11 cellular contexts compared by ENCODE assay signal in genomic region chr10:119246862-119247549, GRCh38. TPM values are rescaled to one million over a fixed set of nuclear protein-coding genes. Genes with fewer than 3 reads are reported as not detected.
DNase-seq lines count a peak whose midpoint lies in the region; ATAC-seq and TF ChIP-seq lines count a peak whose summit lies in the region.
"Had no signal": no experiment of that assay in that cellular context is flagged by ENCODE, and none has a peak within 500 bp of the region (broad histone marks: within the 10 kb centered on the region; RNA-seq: fewer than 3 reads in every experiment).

No MANE protein-coding gene starts in this region.

- H3K27ac ChIP-seq in stomach (peak overlapping the region; percentile 32 to 86 (median 81)), Karpas-422 (ENCODE audit: low read length) (no peak overlapping the region)
- H3K27ac ChIP-seq: HL-60 had no signal

- no peak overlapping the region for H2AFZ ChIP-seq in Karpas-422 (ENCODE audit: low read length)

- no peaks in the 10 kb centered on the region for H4K20me1 ChIP-seq in Karpas-422 (ENCODE audit: insufficient read depth, low read depth, low read length)

- no peaks in the 10 kb centered on the region for H3K9me2 ChIP-seq in Karpas-422 (replicated peaks; ENCODE audit: insufficient read depth, low read length)

- no peaks in the 10 kb centered on the region for H3K9me3 ChIP-seq in stomach
- no peaks in the 10 kb centered on the region for H3K9me3 ChIP-seq in Karpas-422 (ENCODE audit: low read length)

- H3K27me3 ChIP-seq in stomach (no peaks in the 10 kb centered on the region), Karpas-422 (ENCODE audit: low read length) (no peaks in the 10 kb centered on the region)

- TF ChIP-seq CTCF in HFF-Myc (IDR thresholded peaks at IDR 0.05; ENCODE audit: low read depth, low read length, missing control alignments) (no peak), cardiac fibroblast (IDR thresholded peaks at IDR 0.05; ENCODE audit: low read depth, low read length) (no peak), stomach (IDR thresholded peaks at IDR 0.05) (no peak)

- 45 to 69% (median 64%) methylated on average over 16 of the region's 16 CpGs for WGBS in stomach, 5 donors

- H3K4me3 ChIP-seq in HFF-Myc (replicated peaks; ENCODE audit: low read depth, low read length) (no peak overlapping the region), cardiac fibroblast (replicated peaks in 1 of 2; ENCODE audit: low read depth in 2 of 2, low read length in 2 of 2) (no peak overlapping the region), stomach (no peak overlapping the region), Karpas-422 (ENCODE audit: low read length) (no peak overlapping the region)

- no peak for TF ChIP-seq POLR2A in stomach (IDR thresholded peaks at IDR 0.05)

- no peak for ATAC-seq in HG03045 (IDR thresholded peaks at IDR 0.05; ENCODE audit: unreplicated experiment)

- DNase-seq in HFF-Myc (ENCODE audit: extremely low read depth, low read depth) (peak; percentile 79), cardiac fibroblast (ENCODE audit: low read depth in 2 of 2) (peak; percentile 89 to 97), kidney tubule cell (ENCODE audit: low spot score) (peak; percentile 35), stomach (no peak), Karpas-422 (no peak), NOMO-1 treated with dmso at 0.1 percent for 144 hours (lab: John Stamatoyannopoulos, UW; ENCODE audit: unreplicated experiment) (no peak)
- no peak for DNase-seq in effector CD4-positive, alpha-beta T cell
- DNase-seq: islet precursor cell, NCI-H345 had no signal

- no peak overlapping the region for H3K4me2 ChIP-seq in Karpas-422 (ENCODE audit: low read depth, low read length, poor library complexity, severe bottlenecking)

- intact Hi-C loops in stomach (cut with DNase I; ENCODE audit: low total_unique reads) = no loop called here

- no peaks in the 10 kb centered on the region for H3K79me2 ChIP-seq in Karpas-422 (ENCODE audit: low read length)

- no peak overlapping the region for H3K9ac ChIP-seq in Karpas-422 (ENCODE audit: low read length)

- no peak for TF ChIP-seq EP300 in stomach (IDR thresholded peaks at IDR 0.05)

- H3K4me1 ChIP-seq in stomach = peaks cover 19 to 54% (median 38%) of the 10 kb centered on the region in 4 donors
- no peaks in the 10 kb centered on the region for H3K4me1 ChIP-seq in Karpas-422 (ENCODE audit: low read length)

- H3K36me3 ChIP-seq in stomach (no peaks in the 10 kb centered on the region), Karpas-422 (ENCODE audit: insufficient read depth, low read length) (no peaks in the 10 kb centered on the region)

RNA-seq across cellular contexts. Expression of gene GRK5, which starts 39.6 kb away (rescaled TPM):
- 10 to 100 TPM; 18.1 to 56.2 (median 31.9) TPM for total RNA-seq in stomach
- polyA plus RNA-seq in stomach = 10 to 100 TPM; 10.9 to 95.9 (median 61.0) TPM
- total RNA-seq in Karpas-422 (2014; rRNA removed; shearing (Covaris generic); ENCODE audit: low replicate concordance) = 4.5 and 5.0 TPM in 2 replicates

Comparison
In these comparisons a context has a peak if more than half of its experiments do, and no peak if none do; other contexts are left out.
1. DNase-seq: peak in HFF-Myc (single experiment), cardiac fibroblast (2 of 2) and kidney tubule cell (single experiment); none in stomach (single experiment), Karpas-422 (single experiment), effector CD4-positive, alpha-beta T cell (single experiment) and NOMO-1 treated with dmso at 0.1 percent for 144 hours (single experiment).